In the genomic region with DNA sequence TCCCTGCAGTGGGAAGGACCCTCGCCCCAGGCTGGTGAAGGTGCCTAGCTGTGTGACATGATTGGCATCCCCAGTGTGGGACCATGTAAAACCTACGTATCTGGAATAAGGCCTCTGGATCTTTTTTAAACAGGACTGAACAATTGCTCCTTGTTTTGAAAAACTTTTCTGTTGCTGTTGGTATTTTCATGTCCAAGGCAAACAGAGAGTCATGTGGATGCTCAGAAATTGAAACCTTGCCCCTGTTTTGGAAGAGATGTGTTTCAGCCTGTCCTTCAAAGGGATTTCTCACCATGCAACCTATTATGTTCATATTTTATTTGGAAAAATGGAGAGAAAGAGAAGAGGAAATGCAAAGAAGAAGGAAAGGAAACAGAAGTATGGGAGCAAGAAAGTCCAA, we compare ENCODE assay signal across 17 cellular contexts.
A peak's percentile ranks its signal among the peaks of the same experiment; 100 is the strongest.
DNase-seq lines count a peak whose midpoint lies in the region; ATAC-seq and TF ChIP-seq lines count a peak whose summit lies in the region.
"Had no signal": no experiment of that assay in that cellular context is flagged by ENCODE, and none has a peak within 500 bp of the region (broad histone marks: within the 10 kb centered on the region; RNA-seq: fewer than 3 reads in every experiment).

No MANE protein-coding gene starts in this region.

- POLR2A ChIA-PET in activated CD4-positive, alpha-beta memory T cell treated with anti-CD3 and anti-CD28 coated beads, Interleukin-2, amount 10 ng/mL, durations not matched to agents 7 days and 5 days (lab: Charles Lee): no interaction called here

- H3K9ac ChIP-seq in DND-41 (ENCODE audit: low read depth, low read length): no peak overlapping the region
- H3K9ac ChIP-seq: GM23248 had no signal

- H2AFZ ChIP-seq in DND-41 (ENCODE audit: low read depth, low read length): 0 out of 2 replicates have a peak overlapping the region, but pooled peaks have one; percentile 7
- H2AFZ ChIP-seq: GM23248 had no signal

- ATAC-seq in DND-41 (ENCODE audit: insufficient read depth, low read depth) (no peak), left lobe of liver (peak; percentile 66), GM18861 (IDR thresholded peaks at IDR 0.05; ENCODE audit: unreplicated experiment) (no peak), HG03159 (IDR thresholded peaks at IDR 0.05; ENCODE audit: unreplicated experiment) (no peak)

- H3K4me2 ChIP-seq in DND-41 (ENCODE audit: insufficient read depth, low read length): no peak overlapping the region

- H3K4me3 Mint-ChIP-seq in activated CD4-positive, alpha-beta memory T cell treated with anti-CD3 and anti-CD28 coated beads, Interleukin-2, amount 10 ng/mL, durations not matched to agents 7 days and 5 days: no peak overlapping the region
- H3K4me3 Mint-ChIP-seq: CD4-positive, alpha-beta memory T cell; H9; HFFc6 had no signal

- H4K20me1 ChIP-seq in DND-41 (ENCODE audit: insufficient read depth, low read length): no peaks in the 10 kb centered on the region

- no peaks in the 10 kb centered on the region for H3K36me3 ChIP-seq in DND-41 (ENCODE audit: insufficient read depth, low read length)

- TF ChIP-seq CTCF in DND-41 (IDR thresholded peaks at IDR 0.05; ENCODE audit: borderline replicate concordance, extremely low read depth, low read length, poor library complexity, severe bottlenecking): no peak

- peaks cover 10% of the 10 kb centered on the region for H3K4me1 ChIP-seq in DND-41 (ENCODE audit: insufficient read depth, low read length)
- H3K4me1 ChIP-seq: Caco-2 had no signal

- H3K4me1 Mint-ChIP-seq in activated CD4-positive, alpha-beta memory T cell treated with anti-CD3 and anti-CD28 coated beads, Interleukin-2, amount 10 ng/mL, durations not matched to agents 7 days and 5 days: no peaks in the 10 kb centered on the region
- H3K4me1 Mint-ChIP-seq: CD4-positive, alpha-beta memory T cell had no signal

- H3K36me3 Mint-ChIP-seq in activated CD4-positive, alpha-beta memory T cell treated with anti-CD3 and anti-CD28 coated beads, Interleukin-2, amount 10 ng/mL, durations not matched to agents 7 days and 5 days (ENCODE audit: low read depth): no peaks in the 10 kb centered on the region
- H3K36me3 Mint-ChIP-seq: CD4-positive, alpha-beta memory T cell had no signal

- H3K79me2 ChIP-seq in DND-41 (ENCODE audit: insufficient read depth, low read length): no peaks in the 10 kb centered on the region

- CTCF ChIA-PET in activated CD4-positive, alpha-beta memory T cell treated with anti-CD3 and anti-CD28 coated beads, Interleukin-2, amount 10 ng/mL, durations not matched to agents 7 days and 5 days (lab: Charles Lee): no interaction called here

- H3K27me3 ChIP-seq in DND-41 (ENCODE audit: insufficient read depth, low read length, poor library complexity): no peaks in the 10 kb centered on the region

- no peaks in the 10 kb centered on the region for H3K9me3 Mint-ChIP-seq in activated CD4-positive, alpha-beta memory T cell treated with anti-CD3 and anti-CD28 coated beads, Interleukin-2, amount 10 ng/mL, durations not matched to agents 7 days and 5 days
- H3K9me3 Mint-ChIP-seq: H9 had no signal

- H3K27me3 Mint-ChIP-seq in activated CD4-positive, alpha-beta memory T cell treated with anti-CD3 and anti-CD28 coated beads, Interleukin-2, amount 10 ng/mL, durations not matched to agents 7 days and 5 days: no peaks in the 10 kb centered on the region
- H3K27me3 Mint-ChIP-seq: CD4-positive, alpha-beta memory T cell had no signal

- peak; percentile 14 for DNase-seq in COLO829 (ENCODE audit: low spot score)
- DNase-seq in DND-41: no peak
- DNase-seq in epidermal melanocyte (ENCODE audit: insufficient read length, low spot score): peak; percentile 29
- DNase-seq in left lobe of liver (ENCODE audit: low spot score): no peak
- DNase-seq in HCEC 1CT: no peak
- DNase-seq in activated CD4-positive, alpha-beta memory T cell treated with anti-CD3 and anti-CD28 coated beads, Interleukin-2, amount 10 ng/mL, durations not matched to agents 7 days and 5 days: no peak
- DNase-seq: C1 segment of cervical spinal cord; Caco-2; CD4-positive, alpha-beta memory T cell; DMS 273 treated with DMSO at 0.1 percent for 48 hours; DMS79; GF-D8; GM23248; H9; HFFc6 had no signal

- H3K4me3 ChIP-seq in DND-41 (ENCODE audit: low read depth in 1 of 2, low read length in 2 of 2): no peak overlapping the region
- H3K4me3 ChIP-seq: GM23248 had no signal

- H3K27ac ChIP-seq in DND-41 (ENCODE audit: low read length): no peak overlapping the region
- H3K27ac ChIP-seq: GM23248 had no signal

- H3K27ac Mint-ChIP-seq in activated CD4-positive, alpha-beta memory T cell treated with anti-CD3 and anti-CD28 coated beads, Interleukin-2, amount 10 ng/mL, durations not matched to agents 7 days and 5 days: no peak overlapping the region
- H3K27ac Mint-ChIP-seq: CD4-positive, alpha-beta memory T cell; H9; HFFc6 had no signal

- no peaks in the 10 kb centered on the region for H3K9me3 ChIP-seq in DND-41 (ENCODE audit: insufficient read depth, low read length, severe bottlenecking)
- H3K9me3 ChIP-seq: Caco-2 had no signal

Comparison
In these comparisons a context has a peak if more than half of its experiments do, and no peak if none do; other contexts are left out.
1. DNase-seq: peak in COLO829 (single experiment) and epidermal melanocyte (single experiment); none in DND-41 (single experiment), left lobe of liver (single experiment), HCEC 1CT (single experiment) and activated CD4-positive, alpha-beta memory T cell treated with anti-CD3 and anti-CD28 coated beads, Interleukin-2, amount 10 ng/mL, durations not matched to agents 7 days and 5 days (single experiment).